ENCODE assay signal across 8 cellular contexts in genomic region chr1:192530254-192530653, GRCh38. TPM values are rescaled to one million over a fixed set of nuclear protein-coding genes. Genes with fewer than 3 reads are reported as not detected.
DNase-seq lines count a peak whose midpoint lies in the region; ATAC-seq, FAIRE-seq and TF ChIP-seq lines count a peak whose summit lies in the region.

No MANE protein-coding gene starts in this region.

- H3K27me3 ChIP-seq in ovary: no peaks in the 10 kb centered on the region

- H3K4me3 Mint-ChIP-seq in stimulated activated naive CD8-positive, alpha-beta T cell treated with anti-CD3 and anti-CD28 coated beads, Interleukin-15, Interleukin-2, amounts not matched to agents 100 ng/mL and 50 ng/mL, for 24 hours: peak overlapping the region; percentile 14

- no peak for TF ChIP-seq CTCF in ovary (IDR thresholded peaks at IDR 0.05)

- H3K9me3 ChIP-seq in ovary: no peaks in the 10 kb centered on the region

- intact Hi-C loops in ovary (cut with DNase I): no loop called here

- ATAC-seq in GM21390 (IDR thresholded peaks at IDR 0.05; ENCODE audit: unreplicated experiment) (peak; percentile 98), HG03565 (IDR thresholded peaks at IDR 0.05; ENCODE audit: unreplicated experiment) (peak; percentile 96)

- H3K27ac Mint-ChIP-seq in stimulated activated naive CD8-positive, alpha-beta T cell treated with anti-CD3 and anti-CD28 coated beads, Interleukin-15, Interleukin-2, amounts not matched to agents 100 ng/mL and 50 ng/mL, for 24 hours: peak overlapping the region; percentile 13

- peaks cover 28% of the 10 kb centered on the region for H3K4me1 Mint-ChIP-seq in stimulated activated naive CD8-positive, alpha-beta T cell treated with anti-CD3 and anti-CD28 coated beads, Interleukin-15, Interleukin-2, amounts not matched to agents 100 ng/mL and 50 ng/mL, for 24 hours (ENCODE audit: low read depth)

- no peak overlapping the region for H3K27ac ChIP-seq in ovary

- WGBS in ovary, 3 donors: 2 to 13% (median 6%) methylated on average over 2 of the region's 2 CpGs

- H3K27me3 Mint-ChIP-seq in stimulated activated naive CD8-positive, alpha-beta T cell treated with anti-CD3 and anti-CD28 coated beads, Interleukin-15, Interleukin-2, amounts not matched to agents 100 ng/mL and 50 ng/mL, for 24 hours: peaks cover 4% of the 10 kb centered on the region

- H3K36me3 ChIP-seq in ovary: no peaks in the 10 kb centered on the region

- no peaks in the 10 kb centered on the region for H3K4me1 ChIP-seq in ovary (ENCODE audit: insufficient read depth)

- TF ChIP-seq POLR2A in ovary (IDR thresholded peaks at IDR 0.05): no peak

- TF ChIP-seq EP300 in ovary (IDR thresholded peaks at IDR 0.05): no peak

- DNase-seq in EH (ENCODE audit: low read depth) (peak; percentile 37), NCI-H526 treated with DMSO at 0.1 percent for 48 hours (lab: John Stamatoyannopoulos, UW) (no peak), ovary (no peak), DMS114 treated with DMSO at 0.1 percent for 48 hours (lab: John Stamatoyannopoulos, UW; ENCODE audit: unreplicated experiment) (no peak)

- H3K4me3 ChIP-seq in ovary: no peak overlapping the region

- H3K9me3 Mint-ChIP-seq in stimulated activated naive CD8-positive, alpha-beta T cell treated with anti-CD3 and anti-CD28 coated beads, Interleukin-15, Interleukin-2, amounts not matched to agents 100 ng/mL and 50 ng/mL, for 24 hours: no peaks in the 10 kb centered on the region

- no peaks in the 10 kb centered on the region for H3K36me3 Mint-ChIP-seq in stimulated activated naive CD8-positive, alpha-beta T cell treated with anti-CD3 and anti-CD28 coated beads, Interleukin-15, Interleukin-2, amounts not matched to agents 100 ng/mL and 50 ng/mL, for 24 hours (ENCODE audit: low read depth)

- peak; percentile 15 for FAIRE-seq in endometrium (lab: Jason Lieb, UNC)

RNA-seq across cellular contexts. Expression of gene RGS1, which starts 45.3 kb away (rescaled TPM):
- total RNA-seq in ovary: 100 to 1,000 TPM in 1 of 7 donors, 10 to 100 TPM in 4, 1 to 10 TPM in 2; 7.5 to 129 (median 17.3) TPM
- polyA plus RNA-seq in ovary: 10 to 100 TPM in 1 of 2 donors, 1 to 10 TPM in 1; 8.7 to 11.8 TPM
